In the genomic region with DNA sequence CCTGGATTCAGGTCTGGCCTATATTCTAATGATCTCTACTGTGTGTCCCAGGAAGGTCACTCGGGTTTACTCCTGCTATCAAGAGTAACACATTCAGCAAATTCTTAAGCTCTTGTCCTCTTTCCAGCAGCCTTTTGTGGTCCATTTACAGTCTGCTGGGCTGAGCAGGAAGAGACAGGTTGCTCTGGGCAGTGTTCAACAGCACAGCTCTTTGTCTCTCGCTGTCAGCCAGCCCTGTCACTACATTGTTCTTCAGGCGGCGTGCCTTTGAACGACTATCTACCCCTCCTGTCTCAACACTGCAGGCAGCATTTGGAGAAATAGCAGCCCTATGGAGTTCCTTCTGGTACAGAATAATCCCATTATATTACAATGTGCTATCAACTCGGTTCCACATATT, we compare ENCODE assay signal across 24 cellular contexts.
DNase-seq lines count a peak whose midpoint lies in the region; ATAC-seq and TF ChIP-seq lines count a peak whose summit lies in the region.
"Had no signal": no experiment of that assay in that cellular context is flagged by ENCODE, and none has a peak within 500 bp of the region (broad histone marks: within the 10 kb centered on the region; RNA-seq: fewer than 3 reads in every experiment).

No MANE protein-coding gene starts in this region.

- H4K91ac ChIP-seq in neuronal stem cell (ENCODE audit: low read depth, low read length, poor library complexity) = no peak overlapping the region

- no peak overlapping the region for H2BK5ac ChIP-seq in neuronal stem cell (ENCODE audit: low read length)

- DNase-seq in NT2/D1 (ENCODE audit: low read depth, low spot score) = peak; percentile 25
- DNase-seq in endodermal cell = no peak
- peak; percentile 53 for DNase-seq in left ventricle myocardium superior
- DNase-seq in neuronal stem cell (ENCODE audit: low spot score) = peak; percentile 36
- no peak for DNase-seq in stimulated activated CD4-positive, alpha-beta T cell treated with anti-CD3 and anti-CD28 coated beads, Interleukin-12 subunit alpha, Interleukin-12 subunit beta, amount 100 ng/mL, for 4 hours
- DNase-seq in NCI-H345 (lab: John Stamatoyannopoulos, UW) = no peak
- no peak for DNase-seq in cerebellum (ENCODE audit: low spot score)
- no peak for DNase-seq in SK-N-DZ (ENCODE audit: low spot score)
- DNase-seq: C1 segment of cervical spinal cord; Caco-2; CD4-positive, alpha-beta memory T cell; DMS79; EL; Karpas-422; NCI-H1092; NCI-H1417 treated with DMSO at 0.1 percent for 48 hours; NCI-H1694 treated with DMSO at 0.1 percent for 48 hours; NCI-H2081; NCI-H2171 treated with DMSO at 0.1 percent for 48 hours; NCI-H446; NCI-H524 treated with DMSO at 0.1 percent for 48 hours; NCI-H774; PC-3 had no signal

- no peak overlapping the region for H4K8ac ChIP-seq in neuronal stem cell (ENCODE audit: low read depth, low read length)

- no peak overlapping the region for H3K4ac ChIP-seq in neuronal stem cell (ENCODE audit: low read length)

- peak; percentile 95 for ATAC-seq in left ventricle myocardium superior
- ATAC-seq: PC-3 had no signal

- H3K4me2 ChIP-seq in neuronal stem cell (ENCODE audit: insufficient read depth, low read length, poor library complexity, severe bottlenecking) = no peak overlapping the region

- H3K4me1 Mint-ChIP-seq in endodermal cell = peaks cover 42% of the 10 kb centered on the region
- H3K4me1 Mint-ChIP-seq: CD4-positive, alpha-beta memory T cell had no signal

- H3K18ac ChIP-seq in neuronal stem cell (ENCODE audit: low read length) = no peak overlapping the region

- peaks cover 12% of the 10 kb centered on the region for H3K27me3 Mint-ChIP-seq in endodermal cell (ENCODE audit: insufficient read depth)

- H3K79me1 ChIP-seq in neuronal stem cell (ENCODE audit: low read depth, low read length) = no peaks in the 10 kb centered on the region

- TF ChIP-seq CTCF in endodermal cell (conservative IDR thresholded peaks at IDR 0.05) = no peak

- no peak overlapping the region for H2AFZ ChIP-seq in neuronal stem cell (ENCODE audit: low read length)

- H3K4me3 ChIP-seq in NT2/D1 (ENCODE audit: insufficient read length, low read depth) (no peak overlapping the region), endodermal cell (ENCODE audit: low read length) (peak overlapping the region; percentile 20), neuronal stem cell (ENCODE audit: low read length in 2 of 2) (no peak overlapping the region)
- H3K4me3 ChIP-seq: SJSA1 had no signal

- no peak overlapping the region for H3K23ac ChIP-seq in neuronal stem cell (ENCODE audit: low read depth, low read length, poor library complexity)

- H2BK120ac ChIP-seq in neuronal stem cell (ENCODE audit: low read depth, low read length) = no peak overlapping the region

- no peaks in the 10 kb centered on the region for H3K4me1 ChIP-seq in NT2/D1 (ENCODE audit: insufficient read depth, insufficient read length)
- peaks cover 12% of the 10 kb centered on the region for H3K4me1 ChIP-seq in endodermal cell (ENCODE audit: control insufficient read depth, insufficient read depth, low read length)
- H3K4me1 ChIP-seq in neuronal stem cell (ENCODE audit: control insufficient read depth in 2 of 2, insufficient read depth in 1 of 2, low read depth in 1 of 2, low read length in 2 of 2) = peaks cover 0 to 6% of the 10 kb centered on the region in 2 donors
- H3K4me1 ChIP-seq: Caco-2, SJSA1 had no signal

- no peaks in the 10 kb centered on the region for H3K9me3 Mint-ChIP-seq in endodermal cell

- peak overlapping the region; percentile 21 for H3K27ac ChIP-seq in endodermal cell (ENCODE audit: low read depth, low read length)
- H3K27ac ChIP-seq in neuronal stem cell (replicated peaks; ENCODE audit: low read length) = no peak overlapping the region
- H3K27ac ChIP-seq: SJSA1 had no signal

- no peak overlapping the region for H3K14ac ChIP-seq in neuronal stem cell (ENCODE audit: low read length)

- no peak overlapping the region for H3K27ac Mint-ChIP-seq in endodermal cell
- H3K27ac Mint-ChIP-seq: CD4-positive, alpha-beta memory T cell had no signal

- H3K27me3 ChIP-seq in NT2/D1 (ENCODE audit: insufficient read depth, insufficient read length) = no peaks in the 10 kb centered on the region
- no peaks in the 10 kb centered on the region for H3K27me3 ChIP-seq in endodermal cell (ENCODE audit: control insufficient read depth, insufficient read depth, low read length, poor library complexity, severe bottlenecking)
- no peaks in the 10 kb centered on the region for H3K27me3 ChIP-seq in neuronal stem cell (ENCODE audit: control insufficient read depth in 3 of 3, insufficient read depth in 3 of 3, low read depth in 1 of 3, low read length in 3 of 3)
- H3K27me3 ChIP-seq: SJSA1 had no signal

- H2AK5ac ChIP-seq in neuronal stem cell (ENCODE audit: low read depth, low read length) = no peak overlapping the region

- WGBS in endodermal cell (ENCODE audit: insufficient coverage in 1 of 2, insufficient read length in 1 of 2), 2 experiments = 60 to 65% methylated on average over 6 of the region's 6 CpGs
- no CpG with 5 or more reads among the region's 6 CpGs for WGBS in neuronal stem cell (ENCODE audit: extremely low coverage in 2 of 2, insufficient read length in 2 of 2, insufficient replicate concordance in 1 of 2), 2 donors

- no peak overlapping the region for H3K9ac ChIP-seq in NT2/D1 (ENCODE audit: insufficient read length, low read depth)
- H3K9ac ChIP-seq in endodermal cell (ENCODE audit: extremely low read depth, low read length, poor library complexity, severe bottlenecking) = no peak overlapping the region
- no peak overlapping the region for H3K9ac ChIP-seq in neuronal stem cell (ENCODE audit: low read depth, low read length, poor library complexity)

- H3K9me3 ChIP-seq in NT2/D1 (ENCODE audit: insufficient read depth, low read length) = no peaks in the 10 kb centered on the region
- no peaks in the 10 kb centered on the region for H3K9me3 ChIP-seq in endodermal cell (ENCODE audit: control insufficient read depth, low read length)
- peaks cover 0 to 2% of the 10 kb centered on the region in 2 donors for H3K9me3 ChIP-seq in neuronal stem cell (replicated peaks in 1 of 2; ENCODE audit: control insufficient read depth in 2 of 2, insufficient read depth in 1 of 2, low read depth in 1 of 2, low read length in 2 of 2)
- H3K9me3 ChIP-seq: Caco-2, SJSA1 had no signal

- no peaks in the 10 kb centered on the region for H3K36me3 Mint-ChIP-seq in endodermal cell (ENCODE audit: low read depth)
- H3K36me3 Mint-ChIP-seq: CD4-positive, alpha-beta memory T cell had no signal

- H3K4me3 Mint-ChIP-seq in endodermal cell = no peak overlapping the region
- H3K4me3 Mint-ChIP-seq: CD4-positive, alpha-beta memory T cell had no signal

- intact Hi-C loops in left ventricle myocardium superior (cut with micrococcal nuclease) = no loop called here

- H2BK12ac ChIP-seq in neuronal stem cell (ENCODE audit: low read length) = no peak overlapping the region

- H3K36me3 ChIP-seq in NT2/D1 (ENCODE audit: insufficient read depth, insufficient read length, low read length) (no peaks in the 10 kb centered on the region), endodermal cell (ENCODE audit: control insufficient read depth, insufficient read depth, low read length) (no peaks in the 10 kb centered on the region), neuronal stem cell (replicated peaks in 1 of 2; ENCODE audit: control insufficient read depth in 2 of 2, insufficient read depth in 2 of 2, low read length in 2 of 2) (no peaks in the 10 kb centered on the region)
- H3K36me3 ChIP-seq: SJSA1 had no signal

- H2BK15ac ChIP-seq in neuronal stem cell (ENCODE audit: low read length) = no peak overlapping the region

Comparison
In these comparisons a context has a peak if more than half of its experiments do, and no peak if none do; other contexts are left out.
1. DNase-seq: peak in NT2/D1 (single experiment), left ventricle myocardium superior (single experiment) and neuronal stem cell (single experiment); none in endodermal cell (single experiment), stimulated activated CD4-positive, alpha-beta T cell treated with anti-CD3 and anti-CD28 coated beads, Interleukin-12 subunit alpha, Interleukin-12 subunit beta, amount 100 ng/mL, for 4 hours (single experiment), NCI-H345 (single experiment), cerebellum (single experiment) and SK-N-DZ (single experiment).